ENCODE assay signal across 10 cellular contexts in the genomic region with DNA sequence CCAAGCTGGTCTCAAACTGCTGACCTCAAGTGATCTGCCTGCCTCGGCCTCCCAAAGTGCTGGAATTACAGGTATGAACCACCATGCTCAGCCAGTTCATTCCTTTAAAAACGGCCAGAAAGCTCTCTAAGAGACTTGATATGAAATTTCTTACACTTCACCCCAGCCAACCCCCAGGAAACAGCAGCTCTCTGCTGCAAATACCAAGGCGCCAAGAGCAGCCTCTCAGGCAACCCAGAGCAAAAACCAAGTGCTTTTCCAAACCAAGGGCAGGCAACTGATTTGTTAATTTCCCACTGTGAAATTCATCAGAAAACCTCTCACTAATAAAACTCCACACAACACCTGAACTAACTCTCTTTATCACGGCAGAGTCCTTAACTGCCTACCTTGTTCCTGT. TPM values are rescaled to one million over a fixed set of nuclear protein-coding genes. Genes with fewer than 3 reads are reported as not detected.
DNase-seq lines count a peak whose midpoint lies in the region; ATAC-seq, FAIRE-seq and TF ChIP-seq lines count a peak whose summit lies in the region.
"Had no signal": no experiment of that assay in that cellular context is flagged by ENCODE, and none has a peak within 500 bp of the region (broad histone marks: within the 10 kb centered on the region; RNA-seq: fewer than 3 reads in every experiment).

No MANE protein-coding gene starts in this region.

- H3K4me3 Mint-ChIP-seq in neural crest cell, result no peak overlapping the region
- H3K4me3 Mint-ChIP-seq: activated naive CD4-positive, alpha-beta T cell treated with anti-CD3 and anti-CD28 coated beads, Interleukin-2, amount 50 U/mL, for 24 hours had no signal

- H3K4me1 ChIP-seq in A549 (peaks cover 64% of the 10 kb centered on the region), HEK293 (ENCODE audit: control insufficient read depth, insufficient read depth, low read length) (peaks cover 9% of the 10 kb centered on the region)

- DNase-seq in A549 (ENCODE audit: low read depth in 1 of 2, low spot score in 1 of 2) (no peak), choroid plexus epithelial cell (ENCODE audit: low read depth) (peak; percentile 54), neural crest cell (ENCODE audit: low read depth, low spot score) (no peak), AML-193 (lab: John Stamatoyannopoulos, UW) (no peak), DMS53 (lab: John Stamatoyannopoulos, UW) (no peak), AG08395 (ENCODE audit: low spot score) (no peak), NCI-H187 treated with DMSO at 0.1 percent for 48 hours (lab: John Stamatoyannopoulos, UW) (no peak)

- no peak for TF ChIP-seq RAD21 in A549 (conservative IDR thresholded peaks at IDR 0.05 in 1 of 2, IDR thresholded peaks at IDR 0.05 in 1 of 2)

- no peak for ATAC-seq in A549

- FAIRE-seq in A549 (lab: Jason Lieb, UNC), result no peak
- FAIRE-seq: pancreas had no signal

- CTCF ChIA-PET in A549 (lab: Yijun Ruan, JAX) (interaction anchor here (0.7 to 1.1 kb wide), 2 partner anchors 121 to 202 kb away, joined by 3 read pairs; no protein-coding TSS in a partner anchor), HEK293 (lab: Yijun Ruan, JAX) (interaction anchor here (1.2 kb wide), 1 partner anchor 164 kb away, joined by 3 read pairs; no protein-coding TSS in a partner anchor)

- TF ChIP-seq POLR2A in A549 (IDR thresholded peaks at IDR 0.05; ENCODE audit: low read length), result no peak

- POLR2A ChIA-PET in A549 (lab: Yijun Ruan, JAX), result no interaction called here
- POLR2A ChIA-PET in HEK293 (lab: Yijun Ruan, JAX), result no interaction called here

- H3K27ac ChIP-seq in A549 (peak overlapping the region; percentile 42 to 78; a peak in 4 of 6 replicates), HEK293 (ENCODE audit: extremely low read depth, low read depth, low read length) (0 out of 2 replicates have a peak overlapping the region, but pooled peaks have one; percentile 24)

- H3K27me3 Mint-ChIP-seq in neural crest cell (ENCODE audit: low read depth), result no peaks in the 10 kb centered on the region
- H3K27me3 Mint-ChIP-seq: activated naive CD4-positive, alpha-beta T cell treated with anti-CD3 and anti-CD28 coated beads, Interleukin-2, amount 50 U/mL, for 24 hours had no signal

- WGBS in A549 (ENCODE audit: missing lambda C conversion rate), result 90% methylated on average over 4 of the region's 4 CpGs

- peak overlapping the region; percentile 59 for H3K4me2 ChIP-seq in A549

- no peaks in the 10 kb centered on the region for H3K9me3 Mint-ChIP-seq in neural crest cell
- H3K9me3 Mint-ChIP-seq: activated naive CD4-positive, alpha-beta T cell treated with anti-CD3 and anti-CD28 coated beads, Interleukin-2, amount 50 U/mL, for 24 hours had no signal

- TF ChIP-seq EP300 in A549 (IDR thresholded peaks at IDR 0.05), result no peak

- peaks cover 33% of the 10 kb centered on the region for H3K4me1 Mint-ChIP-seq in neural crest cell

- H3K36me3 Mint-ChIP-seq in neural crest cell (ENCODE audit: low read depth), result no peaks in the 10 kb centered on the region
- H3K36me3 Mint-ChIP-seq: activated naive CD4-positive, alpha-beta T cell treated with anti-CD3 and anti-CD28 coated beads, Interleukin-2, amount 50 U/mL, for 24 hours had no signal

- TF ChIP-seq CTCF in A549 (IDR thresholded peaks at IDR 0.05) (no peak), HEK293 (tag by site-specific recombination; IDR thresholded peaks at IDR 0.05) (no peak), choroid plexus epithelial cell (conservative IDR thresholded peaks at IDR 0.05; ENCODE audit: low read depth, low read length) (no peak), neural crest cell (conservative IDR thresholded peaks at IDR 0.05) (no peak)

- no peaks in the 10 kb centered on the region for H3K36me3 ChIP-seq in HEK293 (ENCODE audit: control insufficient read depth in 2 of 2, insufficient read depth in 1 of 2, low read length in 2 of 2)
- H3K36me3 ChIP-seq: pancreas had no signal

- H3K4me3 ChIP-seq in A549 (no peak overlapping the region), HEK293 (ENCODE audit: low read depth, low read length) (no peak overlapping the region), choroid plexus epithelial cell (ENCODE audit: low read depth, low read length) (no peak overlapping the region)
- H3K4me3 ChIP-seq: pancreas had no signal

- H3K9me3 ChIP-seq in A549 (no peaks in the 10 kb centered on the region), HEK293 (ENCODE audit: control insufficient read depth, insufficient read depth, low read depth, low read length) (no peaks in the 10 kb centered on the region)
- H3K9me3 ChIP-seq: pancreas had no signal

- H3K27ac Mint-ChIP-seq in neural crest cell (ENCODE audit: unreplicated experiment), result peak overlapping the region; percentile 61

TF ChIP-seq in A549, 52 proteins besides CTCF, POLR2A, EP300 and RAD21:
- no peak for TF ChIP-seq ZSCAN20 (CRISPR knock-in tag; IDR thresholded peaks at IDR 0.05)
- no peak for TF ChIP-seq CHD4 (IDR thresholded peaks at IDR 0.05; ENCODE audit: borderline replicate concordance)
- no peak for TF ChIP-seq KDM5A (IDR thresholded peaks at IDR 0.05)
- no peak for TF ChIP-seq SMC3 (IDR thresholded peaks at IDR 0.05)
- TF ChIP-seq HOXA7 (CRISPR knock-in tag; IDR thresholded peaks at IDR 0.05), result no peak
- TF ChIP-seq, protein P1, sequence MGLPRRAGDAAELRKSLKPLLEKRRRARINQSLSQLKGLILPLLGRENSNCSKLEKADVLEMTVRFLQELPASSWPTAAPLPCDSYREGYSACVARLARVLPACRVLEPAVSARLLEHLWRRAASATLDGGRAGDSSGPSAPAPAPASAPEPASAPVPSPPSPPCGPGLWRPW (IDR thresholded peaks at IDR 0.05), result no peak
- no peak for TF ChIP-seq SREBF2 (IDR thresholded peaks at IDR 0.05)
- TF ChIP-seq FOSB (CRISPR knock-in tag; IDR thresholded peaks at IDR 0.05), result no peak
- TF ChIP-seq, protein P2, sequence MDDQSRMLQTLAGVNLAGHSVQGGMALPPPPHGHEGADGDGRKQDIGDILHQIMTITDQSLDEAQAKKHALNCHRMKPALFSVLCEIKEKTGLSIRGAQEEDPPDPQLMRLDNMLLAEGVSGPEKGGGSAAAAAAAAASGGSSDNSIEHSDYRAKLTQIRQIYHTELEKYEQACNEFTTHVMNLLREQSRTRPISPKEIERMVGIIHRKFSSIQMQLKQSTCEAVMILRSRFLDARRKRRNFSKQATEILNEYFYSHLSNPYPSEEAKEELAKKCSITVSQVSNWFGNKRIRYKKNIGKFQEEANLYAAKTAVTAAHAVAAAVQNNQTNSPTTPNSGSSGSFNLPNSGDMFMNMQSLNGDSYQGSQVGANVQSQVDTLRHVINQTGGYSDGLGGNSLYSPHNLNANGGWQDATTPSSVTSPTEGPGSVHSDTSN (IDR thresholded peaks at IDR 0.05), result no peak
- TF ChIP-seq HOXB13 (CRISPR knock-in tag; IDR thresholded peaks at IDR 0.05; ENCODE audit: low read depth), result no peak
- TF ChIP-seq RFX5 (IDR thresholded peaks at IDR 0.05), result no peak
- no peak for TF ChIP-seq KDM1A (IDR thresholded peaks at IDR 0.05; ENCODE audit: low read depth)
- no peak for TF ChIP-seq CBX8 (IDR thresholded peaks at IDR 0.05)

TF ChIP-seq in HEK293, 187 proteins besides CTCF, POLR2A, EP300 and RAD21:
- TF ChIP-seq, protein P3, sequence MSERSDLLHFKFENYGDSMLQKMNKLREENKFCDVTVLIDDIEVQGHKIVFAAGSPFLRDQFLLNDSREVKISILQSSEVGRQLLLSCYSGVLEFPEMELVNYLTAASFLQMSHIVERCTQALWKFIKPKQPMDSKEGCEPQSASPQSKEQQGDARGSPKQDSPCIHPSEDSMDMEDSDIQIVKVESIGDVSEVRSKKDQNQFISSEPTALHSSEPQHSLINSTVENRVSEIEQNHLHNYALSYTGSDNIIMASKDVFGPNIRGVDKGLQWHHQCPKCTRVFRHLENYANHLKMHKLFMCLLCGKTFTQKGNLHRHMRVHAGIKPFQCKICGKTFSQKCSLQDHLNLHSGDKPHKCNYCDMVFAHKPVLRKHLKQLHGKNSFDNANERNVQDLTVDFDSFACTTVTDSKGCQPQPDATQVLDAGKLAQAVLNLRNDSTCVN (tag by site-specific recombination; optimal IDR thresholded peaks at IDR 0.05), result no peak
- TF ChIP-seq ZNF184 (tag by site-specific recombination; IDR thresholded peaks at IDR 0.05) (no peak), GFI1B (tag by site-specific recombination; IDR thresholded peaks at IDR 0.05) (no peak), ZNF223 (tag by site-specific recombination; IDR thresholded peaks at IDR 0.05) (no peak), ZNF654 (tag by site-specific recombination; IDR thresholded peaks at IDR 0.05; ENCODE audit: low read depth) (no peak), ZFP69B (tag by site-specific recombination; IDR thresholded peaks at IDR 0.05) (no peak), ZNF473 (tag by site-specific recombination; IDR thresholded peaks at IDR 0.05) (no peak), ZNF776 (tag by site-specific recombination; IDR thresholded peaks at IDR 0.05; ENCODE audit: borderline replicate concordance) (no peak), ZNF791 (tag by site-specific recombination; IDR thresholded peaks at IDR 0.05) (no peak), ZNF19 (tag by site-specific recombination; IDR thresholded peaks at IDR 0.05; ENCODE audit: low read depth) (no peak)
- TF ChIP-seq, protein P4, sequence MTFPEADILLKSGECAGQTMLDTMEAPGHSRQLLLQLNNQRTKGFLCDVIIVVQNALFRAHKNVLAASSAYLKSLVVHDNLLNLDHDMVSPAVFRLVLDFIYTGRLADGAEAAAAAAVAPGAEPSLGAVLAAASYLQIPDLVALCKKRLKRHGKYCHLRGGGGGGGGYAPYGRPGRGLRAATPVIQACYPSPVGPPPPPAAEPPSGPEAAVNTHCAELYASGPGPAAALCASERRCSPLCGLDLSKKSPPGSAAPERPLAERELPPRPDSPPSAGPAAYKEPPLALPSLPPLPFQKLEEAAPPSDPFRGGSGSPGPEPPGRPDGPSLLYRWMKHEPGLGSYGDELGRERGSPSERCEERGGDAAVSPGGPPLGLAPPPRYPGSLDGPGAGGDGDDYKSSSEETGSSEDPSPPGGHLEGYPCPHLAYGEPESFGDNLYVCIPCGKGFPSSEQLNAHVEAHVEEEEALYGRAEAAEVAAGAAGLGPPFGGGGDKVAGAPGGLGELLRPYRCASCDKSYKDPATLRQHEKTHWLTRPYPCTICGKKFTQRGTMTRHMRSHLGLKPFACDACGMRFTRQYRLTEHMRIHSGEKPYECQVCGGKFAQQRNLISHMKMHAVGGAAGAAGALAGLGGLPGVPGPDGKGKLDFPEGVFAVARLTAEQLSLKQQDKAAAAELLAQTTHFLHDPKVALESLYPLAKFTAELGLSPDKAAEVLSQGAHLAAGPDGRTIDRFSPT (tag by site-specific recombination; IDR thresholded peaks at IDR 0.05), result no peak
TF ChIP-seq in HEK293: peak in this region for 0.

RNA-seq across cellular contexts. Expression of a gene that starts 44.9 kb away (rescaled TPM):
- polyA plus RNA-seq in A549 (2011; rRNA removed) (7.0 and 7.8 TPM in 2 replicates), A549 (2017; fragmentation: RNase III; extraction: RNeasy Plus Mini Kit Qiagen cat#74134 plus additional on column Dnase treatment) (7.7 to 7.9 TPM (median 7.8 TPM) in 3 replicates)
- polyA plus RNA-seq in A549 (2012; cell fraction: cytosol; rRNA removed), result 9.9 and 13.0 TPM in 2 replicates
- 10.7 and 14.1 TPM in 2 replicates for polyA plus RNA-seq in A549 (2012; cell fraction: nucleus; rRNA removed)
- polyA minus RNA-seq in A549 (2011; rRNA and poly(A)+ RNA removed), result 10.1 and 11.6 TPM in 2 replicates
- 22.9 and 26.2 TPM in 2 replicates for total RNA-seq in neural crest cell
